ENCODE assay signal across 1 cellular context in the genomic region with DNA sequence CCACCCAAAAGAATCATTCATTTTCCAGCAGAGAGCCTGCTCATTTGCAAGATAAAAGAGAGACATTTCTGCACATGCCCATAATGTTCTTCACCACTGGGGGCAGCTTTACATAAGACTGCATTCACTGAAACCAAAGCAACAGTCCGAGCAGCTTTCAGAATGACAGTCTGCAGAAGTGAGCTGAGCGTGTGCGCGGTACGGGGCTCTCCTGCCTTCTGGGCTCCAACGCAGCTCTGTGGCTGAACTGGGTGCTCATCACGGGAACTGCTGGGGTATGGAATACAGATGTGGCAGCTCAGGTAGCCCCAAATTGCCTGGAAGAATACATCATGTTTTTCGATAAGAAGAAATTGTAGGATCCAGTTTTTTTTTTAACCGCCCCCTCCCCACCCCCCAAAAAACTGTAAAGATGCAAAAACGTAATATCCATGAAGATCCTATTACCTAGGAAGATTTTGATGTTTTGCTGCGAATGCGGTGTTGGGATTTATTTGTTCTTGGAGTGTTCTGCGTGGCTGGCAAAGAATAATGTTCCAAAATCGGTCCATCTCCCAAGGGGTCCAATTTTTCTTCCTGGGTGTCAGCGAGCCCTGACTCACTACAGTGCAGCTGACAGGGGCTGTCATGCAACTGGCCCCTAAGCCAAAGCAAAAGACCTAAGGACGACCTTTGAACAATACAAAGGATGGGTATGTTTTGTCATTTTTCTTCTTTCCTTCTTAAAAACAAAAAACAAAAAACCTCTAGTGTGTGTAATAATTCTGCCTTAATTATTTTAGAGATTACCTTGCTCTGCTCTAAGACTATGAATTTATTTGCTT.
A peak's percentile ranks its signal among the peaks of the same experiment; 100 is the strongest.
TF ChIP-seq lines count a peak whose summit lies in the region.

A gene (plus strand): TSS at position 141 of the 824 bp plus-strand sequence.

TF ChIP-seq in HEK293, 187 proteins besides CTCF, POLR2A, EP300 and RAD21 (continued from another document):
- TF ChIP-seq, protein P1, sequence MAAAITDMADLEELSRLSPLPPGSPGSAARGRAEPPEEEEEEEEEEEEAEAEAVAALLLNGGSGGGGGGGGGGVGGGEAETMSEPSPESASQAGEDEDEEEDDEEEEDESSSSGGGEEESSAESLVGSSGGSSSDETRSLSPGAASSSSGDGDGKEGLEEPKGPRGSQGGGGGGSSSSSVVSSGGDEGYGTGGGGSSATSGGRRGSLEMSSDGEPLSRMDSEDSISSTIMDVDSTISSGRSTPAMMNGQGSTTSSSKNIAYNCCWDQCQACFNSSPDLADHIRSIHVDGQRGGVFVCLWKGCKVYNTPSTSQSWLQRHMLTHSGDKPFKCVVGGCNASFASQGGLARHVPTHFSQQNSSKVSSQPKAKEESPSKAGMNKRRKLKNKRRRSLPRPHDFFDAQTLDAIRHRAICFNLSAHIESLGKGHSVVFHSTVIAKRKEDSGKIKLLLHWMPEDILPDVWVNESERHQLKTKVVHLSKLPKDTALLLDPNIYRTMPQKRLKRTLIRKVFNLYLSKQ (tag by site-specific recombination; IDR thresholded peaks at IDR 0.05; ENCODE audit: borderline replicate concordance), result no peak
- TF ChIP-seq, protein P2, sequence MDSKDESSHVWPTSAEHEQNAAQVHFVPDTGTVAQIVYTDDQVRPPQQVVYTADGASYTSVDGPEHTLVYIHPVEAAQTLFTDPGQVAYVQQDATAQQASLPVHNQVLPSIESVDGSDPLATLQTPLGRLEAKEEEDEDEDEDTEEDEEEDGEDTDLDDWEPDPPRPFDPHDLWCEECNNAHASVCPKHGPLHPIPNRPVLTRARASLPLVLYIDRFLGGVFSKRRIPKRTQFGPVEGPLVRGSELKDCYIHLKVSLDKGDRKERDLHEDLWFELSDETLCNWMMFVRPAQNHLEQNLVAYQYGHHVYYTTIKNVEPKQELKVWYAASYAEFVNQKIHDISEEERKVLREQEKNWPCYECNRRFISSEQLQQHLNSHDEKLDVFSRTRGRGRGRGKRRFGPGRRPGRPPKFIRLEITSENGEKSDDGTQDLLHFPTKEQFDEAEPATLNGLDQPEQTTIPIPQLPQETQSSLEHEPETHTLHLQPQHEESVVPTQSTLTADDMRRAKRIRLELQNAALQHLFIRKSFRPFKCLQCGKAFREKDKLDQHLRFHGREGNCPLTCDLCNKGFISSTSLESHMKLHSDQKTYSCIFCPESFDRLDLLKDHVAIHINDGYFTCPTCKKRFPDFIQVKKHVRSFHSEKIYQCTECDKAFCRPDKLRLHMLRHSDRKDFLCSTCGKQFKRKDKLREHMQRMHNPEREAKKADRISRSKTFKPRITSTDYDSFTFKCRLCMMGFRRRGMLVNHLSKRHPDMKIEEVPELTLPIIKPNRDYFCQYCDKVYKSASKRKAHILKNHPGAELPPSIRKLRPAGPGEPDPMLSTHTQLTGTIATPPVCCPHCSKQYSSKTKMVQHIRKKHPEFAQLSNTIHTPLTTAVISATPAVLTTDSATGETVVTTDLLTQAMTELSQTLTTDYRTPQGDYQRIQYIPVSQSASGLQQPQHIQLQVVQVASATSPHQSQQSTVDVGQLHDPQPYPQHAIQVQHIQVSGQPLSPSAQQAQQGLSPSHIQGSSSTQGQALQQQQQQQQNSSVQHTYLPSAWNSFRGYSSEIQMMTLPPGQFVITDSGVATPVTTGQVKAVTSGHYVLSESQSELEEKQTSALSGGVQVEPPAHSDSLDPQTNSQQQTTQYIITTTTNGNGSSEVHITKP (tag by site-specific recombination; IDR thresholded peaks at IDR 0.05), result no peak
- TF ChIP-seq, protein P3, sequence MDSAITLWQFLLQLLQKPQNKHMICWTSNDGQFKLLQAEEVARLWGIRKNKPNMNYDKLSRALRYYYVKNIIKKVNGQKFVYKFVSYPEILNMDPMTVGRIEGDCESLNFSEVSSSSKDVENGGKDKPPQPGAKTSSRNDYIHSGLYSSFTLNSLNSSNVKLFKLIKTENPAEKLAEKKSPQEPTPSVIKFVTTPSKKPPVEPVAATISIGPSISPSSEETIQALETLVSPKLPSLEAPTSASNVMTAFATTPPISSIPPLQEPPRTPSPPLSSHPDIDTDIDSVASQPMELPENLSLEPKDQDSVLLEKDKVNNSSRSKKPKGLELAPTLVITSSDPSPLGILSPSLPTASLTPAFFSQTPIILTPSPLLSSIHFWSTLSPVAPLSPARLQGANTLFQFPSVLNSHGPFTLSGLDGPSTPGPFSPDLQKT (IDR thresholded peaks at IDR 0.05; ENCODE audit: borderline replicate concordance, low read depth, low read length), result no peak
- TF ChIP-seq RBAK (tag by site-specific recombination; IDR thresholded peaks at IDR 0.05) (no peak), ZNF660 (tag by site-specific recombination; IDR thresholded peaks at IDR 0.05) (0 out of 2 replicates have a peak, but pooled peaks have one; percentile 38)
